Comparison of ENCODE assay signal across 18 cellular contexts in genomic region chr14:89266754-89267153, GRCh38.
DNase-seq lines count a peak whose midpoint lies in the region; ATAC-seq and TF ChIP-seq lines count a peak whose summit lies in the region.
"Had no signal": no experiment of that assay in that cellular context is flagged by ENCODE, and none has a peak within 500 bp of the region (broad histone marks: within the 10 kb centered on the region; RNA-seq: fewer than 3 reads in every experiment).

No MANE protein-coding gene starts in this region.

- no peaks in the 10 kb centered on the region for H3K9me3 Mint-ChIP-seq in CD8-positive, alpha-beta T cell
- H3K9me3 Mint-ChIP-seq in H9 (no peaks in the 10 kb centered on the region), brain (no peaks in the 10 kb centered on the region)
- H3K9me3 Mint-ChIP-seq: activated CD4-positive, alpha-beta T cell treated with anti-CD3 and anti-CD28 coated beads, Interleukin-2, amount 10 ng/mL, durations not matched to agents 24 days and 14 days; CD8-positive, alpha-beta memory T cell had no signal

- no peaks in the 10 kb centered on the region for H3K9me3 ChIP-seq in CD8-positive, alpha-beta T cell (ENCODE audit: low read length)
- H3K9me3 ChIP-seq in H9 (ENCODE audit: control insufficient read depth, low read depth, low read length) = no peaks in the 10 kb centered on the region
- no peaks in the 10 kb centered on the region for H3K9me3 ChIP-seq in PC-3 (ENCODE audit: low read length)
- H3K9me3 ChIP-seq: heart right ventricle, spleen had no signal

- H3K18ac ChIP-seq in H9 (ENCODE audit: insufficient read length, low read depth, low read length) (no peak overlapping the region), mesendoderm (ENCODE audit: low read length) (no peak overlapping the region)

- H3K23ac ChIP-seq in H9 (ENCODE audit: insufficient read length, low read depth, low read length) (no peak overlapping the region), mesendoderm (ENCODE audit: low read length) (no peak overlapping the region)

- POLR2A ChIA-PET in CD8-positive, alpha-beta T cell (lab: Charles Lee) = no interaction called here
- POLR2A ChIA-PET in PC-3 (lab: Charles Lee; ENCODE audit: unreplicated experiment) = no interaction called here

- H3K4ac ChIP-seq in H9 (ENCODE audit: low read depth, low read length) (no peak overlapping the region), mesendoderm (ENCODE audit: low read depth, low read length) (no peak overlapping the region)

- peak overlapping the region; percentile 6 for H3K27ac Mint-ChIP-seq in CD8-positive, alpha-beta T cell
- H3K27ac Mint-ChIP-seq in H9 (peak overlapping the region; percentile 2 to 64 (median 12); a peak in 5 of 7 replicates), brain (peak overlapping the region in 3 of 5 experiments; percentile 0 to 57 (median 32))

- TF ChIP-seq CTCF in CD8-positive, alpha-beta T cell (IDR thresholded peaks at IDR 0.05) = no peak
- no peak for TF ChIP-seq CTCF in H9 (conservative IDR thresholded peaks at IDR 0.05)
- TF ChIP-seq CTCF in brain (conservative IDR thresholded peaks at IDR 0.05) = no peak
- TF ChIP-seq CTCF in PC-3 (conservative IDR thresholded peaks at IDR 0.05; ENCODE audit: low read depth, low read length) = no peak

- no peak overlapping the region for H3T11ph ChIP-seq in H9 (ENCODE audit: low read length)

- H3F3A ChIP-seq in PC-3 (ENCODE audit: low read length, unreplicated experiment) = no peaks in the 10 kb centered on the region

- H2AK5ac ChIP-seq in H9 (ENCODE audit: insufficient read length, low read length) (no peak overlapping the region), mesendoderm (ENCODE audit: low read length) (no peak overlapping the region)

- H3K36me3 Mint-ChIP-seq in CD8-positive, alpha-beta T cell = peaks cover 37% of the 10 kb centered on the region
- H3K36me3 Mint-ChIP-seq in H9 (ENCODE audit: insufficient read depth in 1 of 3, low read depth in 3 of 3) (peaks cover 0 to 18% (median 6%) of the 10 kb centered on the region in 3 experiments; a peak in 5 of 7 replicates), brain (peaks cover 17% of the 10 kb centered on the region)

- no peaks in the 10 kb centered on the region for H3K9me2 ChIP-seq in PC-3 (replicated peaks; ENCODE audit: low read length)

- H4K20me1 ChIP-seq in H9 (ENCODE audit: control insufficient read depth, insufficient read depth, insufficient read length) = peaks cover 2% of the 10 kb centered on the region
- no peaks in the 10 kb centered on the region for H4K20me1 ChIP-seq in PC-3 (ENCODE audit: low read length)

- H4K5ac ChIP-seq in H9 (ENCODE audit: insufficient read length, low read depth, low read length) = no peak overlapping the region
- no peak overlapping the region for H4K5ac ChIP-seq in mesendoderm (ENCODE audit: low read length)

- CTCF ChIA-PET in CD8-positive, alpha-beta T cell (lab: Charles Lee) = no interaction called here
- CTCF ChIA-PET in PC-3 (lab: Charles Lee) = no interaction called here

- H3K9ac ChIP-seq in H9 (ENCODE audit: extremely low read depth, insufficient read length, low read length) = no peak overlapping the region
- H3K9ac ChIP-seq in mesendoderm (ENCODE audit: low read length) = no peak overlapping the region
- H3K9ac ChIP-seq in PC-3 (ENCODE audit: low read length) = no peak overlapping the region

- peaks cover 69% of the 10 kb centered on the region for H3K4me1 Mint-ChIP-seq in CD8-positive, alpha-beta T cell (ENCODE audit: low read depth)
- peaks cover 54 to 58% of the 10 kb centered on the region in 2 experiments for H3K4me1 Mint-ChIP-seq in H9
- H3K4me1 Mint-ChIP-seq in brain = peaks cover 87% of the 10 kb centered on the region

- H2BK15ac ChIP-seq in H9 (ENCODE audit: low read depth, low read length) (no peak overlapping the region), mesendoderm (replicated peaks; ENCODE audit: low read depth) (no peak overlapping the region)

- WGBS in H9 (ENCODE audit: extremely low coverage, insufficient read length, low lambda C conversion rate) = no CpG with 5 or more reads among the region's 7 CpGs
- WGBS in mesendoderm (ENCODE audit: extremely low coverage, insufficient coverage, low lambda C conversion rate) = no CpG with 5 or more reads among the region's 7 CpGs

- no peaks in the 10 kb centered on the region for H3K23me2 ChIP-seq in H9 (ENCODE audit: insufficient read length, low read depth, low read length, poor library complexity, severe bottlenecking)

- H2BK120ac ChIP-seq in H9 (ENCODE audit: low read depth, low read length, poor library complexity, severe bottlenecking) (no peak overlapping the region), mesendoderm (ENCODE audit: low read depth, low read length) (no peak overlapping the region)

- no peak overlapping the region for H2AFZ ChIP-seq in H9 (ENCODE audit: low read length)
- H2AFZ ChIP-seq in PC-3 (ENCODE audit: low read length) = no peak overlapping the region
- H2AFZ ChIP-seq: PC-9 had no signal

- H4K91ac ChIP-seq in H9 (ENCODE audit: insufficient read length, low read depth, low read length) = no peak overlapping the region

- H2BK5ac ChIP-seq in H9 (ENCODE audit: insufficient read length, low read length) = no peak overlapping the region
- no peak overlapping the region for H2BK5ac ChIP-seq in mesendoderm (ENCODE audit: low read length)

- no peak overlapping the region for H3K4me3 Mint-ChIP-seq in CD8-positive, alpha-beta T cell
- no peak overlapping the region for H3K4me3 Mint-ChIP-seq in H9
- no peak overlapping the region for H3K4me3 Mint-ChIP-seq in brain
- H3K4me3 Mint-ChIP-seq: activated CD4-positive, alpha-beta T cell treated with anti-CD3 and anti-CD28 coated beads, Interleukin-2, amount 10 ng/mL, durations not matched to agents 24 days and 14 days had no signal

- no peaks in the 10 kb centered on the region for H3K36me3 ChIP-seq in CD8-positive, alpha-beta T cell (ENCODE audit: insufficient read depth, low read length)
- no peaks in the 10 kb centered on the region for H3K36me3 ChIP-seq in mesendoderm (ENCODE audit: control insufficient read depth, insufficient read depth, low read length)
- no peaks in the 10 kb centered on the region for H3K36me3 ChIP-seq in PC-3 (ENCODE audit: low read depth, low read length)

- H3K27ac ChIP-seq in CD8-positive, alpha-beta T cell (ENCODE audit: low read depth, low read length) = no peak overlapping the region
- H3K27ac ChIP-seq in H9 (ENCODE audit: insufficient read length, low read depth, low read length) = no peak overlapping the region
- no peak overlapping the region for H3K27ac ChIP-seq in mesendoderm (ENCODE audit: low read depth, low read length)
- no peak overlapping the region for H3K27ac ChIP-seq in PC-3 (ENCODE audit: low read length)
- H3K27ac ChIP-seq: heart right ventricle, PC-9, spleen had no signal

- H3K79me1 ChIP-seq in H9 (ENCODE audit: insufficient read depth, low read depth, low read length, poor library complexity, severe bottlenecking) (peaks cover 10% of the 10 kb centered on the region), mesendoderm (ENCODE audit: low read length) (peaks cover 28% of the 10 kb centered on the region)

- H4K8ac ChIP-seq in H9 (replicated peaks; ENCODE audit: insufficient read length, low read depth, low read length) (no peak overlapping the region), mesendoderm (ENCODE audit: low read depth, low read length) (no peak overlapping the region)

- H3K4me1 ChIP-seq in CD8-positive, alpha-beta T cell (ENCODE audit: insufficient read depth, low read length) = no peaks in the 10 kb centered on the region
- H3K4me1 ChIP-seq in H9 (ENCODE audit: insufficient read depth, low read length) (peaks cover 24% of the 10 kb centered on the region), mesendoderm (ENCODE audit: control insufficient read depth, low read depth, low read length) (peaks cover 14% of the 10 kb centered on the region), PC-3 (ENCODE audit: insufficient read depth, low read length) (no peaks in the 10 kb centered on the region)

- DNase-seq in CD8-positive, alpha-beta T cell = no peak
- DNase-seq in H9 (no peak), mesendoderm (peak; percentile 65), 8988T (no peak), PC-3 (no peak)
- DNase-seq: activated CD4-positive, alpha-beta T cell treated with anti-CD3 and anti-CD28 coated beads, Interleukin-2, amount 10 ng/mL, durations not matched to agents 24 days and 14 days; activated gamma-delta T cell; CD8-positive, alpha-beta memory T cell; heart right ventricle; KG1; MV-4-11; NCI-H1930; NCI-H226; PC-9; spleen; T-helper 1 cell had no signal

- H3K4me2 ChIP-seq in H9 (ENCODE audit: insufficient read depth, insufficient read length, low read length) = no peak overlapping the region
- no peak overlapping the region for H3K4me2 ChIP-seq in mesendoderm (ENCODE audit: low read length)
- no peak overlapping the region for H3K4me2 ChIP-seq in PC-3 (ENCODE audit: low read length)
- H3K4me2 ChIP-seq: PC-9 had no signal

- H3K79me2 ChIP-seq in H9 (ENCODE audit: insufficient read depth, low read length) = peaks cover 25% of the 10 kb centered on the region
- H3K79me2 ChIP-seq in mesendoderm (ENCODE audit: control insufficient read depth, insufficient read depth, low read length) = peaks cover 35% of the 10 kb centered on the region
- H3K79me2 ChIP-seq in PC-3 (ENCODE audit: low read length) = no peaks in the 10 kb centered on the region

- no peaks in the 10 kb centered on the region for H3K27me3 Mint-ChIP-seq in CD8-positive, alpha-beta T cell (ENCODE audit: low read depth)
- H3K27me3 Mint-ChIP-seq in H9 (ENCODE audit: low read depth) = no peaks in the 10 kb centered on the region
- no peaks in the 10 kb centered on the region for H3K27me3 Mint-ChIP-seq in brain
- H3K27me3 Mint-ChIP-seq: activated CD4-positive, alpha-beta T cell treated with anti-CD3 and anti-CD28 coated beads, Interleukin-2, amount 10 ng/mL, durations not matched to agents 24 days and 14 days; CD8-positive, alpha-beta memory T cell had no signal

- no peak overlapping the region for H3K4me3 ChIP-seq in CD8-positive, alpha-beta T cell (ENCODE audit: low read depth, low read length)
- H3K4me3 ChIP-seq in mesendoderm (ENCODE audit: low read length) (no peak overlapping the region), PC-3 (ENCODE audit: low read length) (no peak overlapping the region)
- H3K4me3 ChIP-seq: heart right ventricle, PC-9, spleen had no signal

- no peak for ATAC-seq in CD8-positive, alpha-beta T cell
- ATAC-seq in PC-3 = no peak
- no peak for ATAC-seq in GM19035 (IDR thresholded peaks at IDR 0.05; ENCODE audit: unreplicated experiment)

- no peak overlapping the region for H2BK12ac ChIP-seq in H9 (ENCODE audit: insufficient read length, low read depth, low read length)

- H3K56ac ChIP-seq in H9 (ENCODE audit: insufficient read length, low read depth, low read length) = no peak overlapping the region
- H3K56ac ChIP-seq in mesendoderm (ENCODE audit: low read length) = no peak overlapping the region

- no peak overlapping the region for H2BK20ac ChIP-seq in H9 (ENCODE audit: low read depth, low read length, poor library complexity, severe bottlenecking)

- BruUV-seq in PC-3 (replicated peaks; lab: Mats Ljungman, UMichigan) = no TSS peak

- intact Hi-C loops in CD8-positive, alpha-beta T cell (cut with DNase I, micrococcal nuclease) = no loop called here
- intact Hi-C loops in PC-3 (cut with micrococcal nuclease) = no loop called here

- no peaks in the 10 kb centered on the region for H3K27me3 ChIP-seq in CD8-positive, alpha-beta T cell (ENCODE audit: insufficient read depth, low read length)
- no peaks in the 10 kb centered on the region for H3K27me3 ChIP-seq in H9 (ENCODE audit: insufficient read depth, low read length)
- H3K27me3 ChIP-seq in mesendoderm (ENCODE audit: insufficient read depth, low read length, poor library complexity) = no peaks in the 10 kb centered on the region
- no peaks in the 10 kb centered on the region for H3K27me3 ChIP-seq in PC-3 (ENCODE audit: low read length)
- H3K27me3 ChIP-seq: heart right ventricle, spleen had no signal

- no peak overlapping the region for H3K14ac ChIP-seq in H9 (ENCODE audit: insufficient read depth, low read length)
